Comparison of ENCODE assay signal across 23 cellular contexts in the genomic region with DNA sequence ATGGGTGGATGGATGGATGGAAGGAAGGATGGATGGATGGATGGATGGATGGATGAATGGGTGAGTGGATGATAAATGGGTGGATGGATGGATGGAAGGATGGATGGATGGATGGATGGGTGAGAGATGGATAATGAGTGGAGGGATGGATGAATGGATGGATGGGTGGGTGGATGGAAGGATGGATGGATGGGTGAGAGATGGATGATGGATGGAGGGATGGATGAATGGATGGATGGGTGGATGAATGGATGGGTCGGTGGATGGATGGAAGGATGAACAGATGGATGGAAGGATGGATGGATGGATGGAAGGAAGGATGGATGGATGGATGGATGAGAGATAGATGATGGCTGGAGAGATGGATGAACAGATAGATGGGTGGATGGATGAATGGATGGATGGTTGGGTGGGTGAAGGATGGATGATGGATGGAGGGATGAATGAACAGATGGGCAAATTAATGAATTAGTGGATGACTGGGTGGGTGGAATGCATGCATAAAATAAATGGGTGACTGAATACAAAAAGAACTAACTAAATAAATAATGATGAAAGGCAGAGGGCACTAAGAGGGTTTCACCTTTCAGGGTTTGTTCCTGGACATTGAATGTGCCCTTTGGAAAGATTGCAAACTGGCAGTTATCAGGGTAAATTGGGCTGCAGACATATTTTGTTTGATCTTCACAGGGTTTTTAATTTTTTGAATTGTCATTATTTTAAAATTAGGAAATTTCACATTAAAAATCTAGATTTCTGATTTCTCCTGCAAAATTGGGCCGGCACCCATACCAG. TPM values are rescaled to one million over a fixed set of nuclear protein-coding genes. Genes with fewer than 3 reads are reported as not detected.
A peak's percentile ranks its signal among the peaks of the same experiment; 100 is the strongest.
DNase-seq lines count a peak whose midpoint lies in the region; ATAC-seq and TF ChIP-seq lines count a peak whose summit lies in the region.
"Had no signal": no experiment of that assay in that cellular context is flagged by ENCODE, and none has a peak within 500 bp of the region (broad histone marks: within the 10 kb centered on the region; RNA-seq: fewer than 3 reads in every experiment).

No MANE protein-coding gene starts in this region.

- BruUV-seq in PC-3 (replicated peaks; lab: Mats Ljungman, UMichigan) = no TSS peak

- no peaks in the 10 kb centered on the region for H3K79me2 ChIP-seq in PC-3 (ENCODE audit: low read length)

- intact Hi-C loops in natural killer cell (cut with micrococcal nuclease) (no loop called here), PC-3 (cut with micrococcal nuclease) (no loop called here)

- no peaks in the 10 kb centered on the region for H3K9me3 Mint-ChIP-seq in natural killer cell treated with Interleukin-12 subunit alpha and Interleukin-12 subunit beta and Interleukin-15 and Interleukin-18, amount 100 ng/mL, for 72 hours
- H3K9me3 Mint-ChIP-seq in natural killer cell = no peaks in the 10 kb centered on the region
- H3K9me3 Mint-ChIP-seq: CD8-positive, alpha-beta memory T cell; HFFc6 had no signal

- H3F3A ChIP-seq in PC-3 (ENCODE audit: low read length, unreplicated experiment) = no peaks in the 10 kb centered on the region

- H3K27ac ChIP-seq in RWPE1 (peak overlapping the region; percentile 63), PC-3 (ENCODE audit: low read length) (no peak overlapping the region)
- H3K27ac ChIP-seq: BLaER1 had no signal

- H3K9me3 ChIP-seq in PC-3 (ENCODE audit: low read length) = no peaks in the 10 kb centered on the region
- H3K9me3 ChIP-seq: BLaER1 had no signal

- H3K4me2 ChIP-seq in PC-3 (ENCODE audit: low read length) = no peak overlapping the region

- H2AFZ ChIP-seq in PC-3 (ENCODE audit: low read length) = no peak overlapping the region

- peaks cover 3 to 10% of the 10 kb centered on the region in 2 donors for H3K27me3 Mint-ChIP-seq in natural killer cell treated with Interleukin-12 subunit alpha and Interleukin-12 subunit beta and Interleukin-15 and Interleukin-18, amount 100 ng/mL, for 72 hours
- H3K27me3 Mint-ChIP-seq in natural killer cell (ENCODE audit: low read depth in 2 of 2) = peaks cover 26 to 41% of the 10 kb centered on the region in 2 donors

- 0 out of 2 replicates have a peak, but pooled peaks cover 5% of the 10 kb centered on the region for H3K9me2 ChIP-seq in PC-3 (replicated peaks; ENCODE audit: low read length)

- TF ChIP-seq CTCF in natural killer cell (IDR thresholded peaks at IDR 0.05) (no peak), RWPE1 (conservative IDR thresholded peaks at IDR 0.05; ENCODE audit: low read depth) (no peak), PC-3 (conservative IDR thresholded peaks at IDR 0.05; ENCODE audit: low read depth, low read length) (no peak)

- H3K36me3 Mint-ChIP-seq in natural killer cell treated with Interleukin-12 subunit alpha and Interleukin-12 subunit beta and Interleukin-15 and Interleukin-18, amount 100 ng/mL, for 72 hours = peaks cover 8% of the 10 kb centered on the region
- no peaks in the 10 kb centered on the region for H3K36me3 Mint-ChIP-seq in natural killer cell
- H3K36me3 Mint-ChIP-seq: CD8-positive, alpha-beta memory T cell had no signal

- peaks cover 7% of the 10 kb centered on the region; the same call in 1 of the 2 replicates for H3K4me1 ChIP-seq in PC-3 (ENCODE audit: insufficient read depth, low read length)

- H4K20me1 ChIP-seq in PC-3 (ENCODE audit: low read length) = no peaks in the 10 kb centered on the region
- H4K20me1 ChIP-seq: BLaER1 had no signal

- peaks cover 36 to 48% of the 10 kb centered on the region in 2 donors for H3K4me1 Mint-ChIP-seq in natural killer cell treated with Interleukin-12 subunit alpha and Interleukin-12 subunit beta and Interleukin-15 and Interleukin-18, amount 100 ng/mL, for 72 hours (ENCODE audit: low read depth in 2 of 2)
- peaks cover 4 to 17% of the 10 kb centered on the region in 2 donors for H3K4me1 Mint-ChIP-seq in natural killer cell

- no peak overlapping the region for H3K4me3 ChIP-seq in PC-3 (ENCODE audit: low read length)
- H3K4me3 ChIP-seq: BLaER1 had no signal

- peak overlapping the region; percentile 61 for H3K4me3 Mint-ChIP-seq in natural killer cell treated with Interleukin-12 subunit alpha and Interleukin-12 subunit beta and Interleukin-15 and Interleukin-18, amount 100 ng/mL, for 72 hours
- H3K4me3 Mint-ChIP-seq in natural killer cell = no peak overlapping the region
- H3K4me3 Mint-ChIP-seq: CD8-positive, alpha-beta memory T cell; HFFc6 had no signal

- H3K27ac Mint-ChIP-seq in natural killer cell treated with Interleukin-12 subunit alpha and Interleukin-12 subunit beta and Interleukin-15 and Interleukin-18, amount 100 ng/mL, for 72 hours = peak overlapping the region; percentile 8 to 42
- H3K27ac Mint-ChIP-seq in natural killer cell = peak overlapping the region in 1 of 2 donors; percentile 70
- H3K27ac Mint-ChIP-seq: HFFc6 had no signal

- H3K9ac ChIP-seq in PC-3 (ENCODE audit: low read length) = no peak overlapping the region
- H3K9ac ChIP-seq: BLaER1 had no signal

- CTCF ChIA-PET in RWPE1 (lab: Yijun Ruan, JAX) = interaction anchor here (0.9 to 1.3 kb wide), 4 partner anchors 29 to 273 kb away, joined by 3 to 8 read pairs (median 3); no protein-coding TSS in a partner anchor
- CTCF ChIA-PET in PC-3 (lab: Charles Lee) = interaction anchor here (1.3 kb wide), 1 partner anchor 175 kb away, joined by 3 read pairs; no protein-coding TSS in a partner anchor

- no peaks in the 10 kb centered on the region for H3K27me3 ChIP-seq in PC-3 (ENCODE audit: low read length)
- H3K27me3 ChIP-seq: BLaER1 had no signal

- ATAC-seq in natural killer cell treated with Interleukin-12 subunit alpha and Interleukin-12 subunit beta and Interleukin-15 and Interleukin-18, amount 100 ng/mL, for 72 hours = no peak
- no peak for ATAC-seq in natural killer cell
- ATAC-seq in PC-3 = no peak

- DNase-seq in natural killer cell treated with Interleukin-12 subunit alpha and Interleukin-12 subunit beta and Interleukin-15 and Interleukin-18, amount 100 ng/mL, for 72 hours (ENCODE audit: low spot score) = no peak
- DNase-seq in natural killer cell = no peak
- DNase-seq in RWPE1 (ENCODE audit: low spot score) = no peak
- DNase-seq in kidney glomerular epithelial cell (lab: John Stamatoyannopoulos, UW) = peak; percentile 28
- no peak for DNase-seq in PC-3
- no peak for DNase-seq in Kasumi-1 (lab: John Stamatoyannopoulos, UW)
- DNase-seq in NCI-H1436 (lab: John Stamatoyannopoulos, UW) = no peak
- DNase-seq: ACHN; CD8-positive, alpha-beta memory T cell; DMS53; EL; GF-D8; H7; HFFc6; NCI-H1092; NCI-H146; NCI-H2029 treated with DMSO at 0.1 percent for 48 hours; NCI-H2171; NCI-H446; NCI-H526; SHP77; SW 1271 had no signal

- no peaks in the 10 kb centered on the region for H3K36me3 ChIP-seq in PC-3 (ENCODE audit: low read depth, low read length)
- H3K36me3 ChIP-seq: BLaER1 had no signal

- POLR2A ChIA-PET in RWPE1 (lab: Yijun Ruan, JAX; ENCODE audit: low non-redundant PET) (no interaction called here), PC-3 (lab: Charles Lee; ENCODE audit: unreplicated experiment) (no interaction called here)

RNA-seq across cellular contexts. Expression of a gene that starts 50.9 kb away (rescaled TPM):
- total RNA-seq in natural killer cell treated with Interleukin-12 subunit alpha and Interleukin-12 subunit beta and Interleukin-15 and Interleukin-18, amount 100 ng/mL, for 72 hours = 100 to 1,000 TPM in 1 of 2 donors, 10 to 100 TPM in 1; 74.3 to 105 TPM
- total RNA-seq in natural killer cell = 10 to 100 TPM; 52.9 to 64.5 (median 58.3) TPM
- total RNA-seq in PC-3 (2014; rRNA removed) = 47.2 and 47.7 TPM in 2 replicates
